ENCODE assay signal across 30 cellular contexts in the genomic region with DNA sequence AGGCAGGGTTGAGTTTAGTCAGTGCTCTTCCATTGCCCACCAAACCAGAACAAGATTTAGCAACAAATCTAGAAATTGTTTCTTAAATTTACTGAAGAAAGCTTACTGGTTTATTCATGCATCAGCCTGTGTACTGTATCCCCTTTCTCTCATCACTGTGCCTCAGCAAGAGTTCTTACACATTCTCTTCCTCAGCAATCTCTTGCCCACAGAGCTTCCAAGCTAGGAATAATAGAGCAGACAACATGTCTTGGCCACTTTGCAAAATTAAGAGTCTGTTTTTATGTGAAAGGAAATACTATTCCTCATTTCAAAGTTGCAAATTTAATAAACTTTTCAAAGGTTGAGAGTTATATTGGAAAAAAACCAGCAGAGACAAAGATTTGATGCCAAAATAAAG.
DNase-seq lines count a peak whose midpoint lies in the region; ATAC-seq and TF ChIP-seq lines count a peak whose summit lies in the region.
"Had no signal": no experiment of that assay in that cellular context is flagged by ENCODE, and none has a peak within 500 bp of the region (broad histone marks: within the 10 kb centered on the region; RNA-seq: fewer than 3 reads in every experiment).

No MANE protein-coding gene starts in this region.

- peaks cover 0 to 2% (median 0%) of the 10 kb centered on the region in 4 donors for H3K36me3 ChIP-seq in sigmoid colon
- no peaks in the 10 kb centered on the region for H3K36me3 ChIP-seq in upper lobe of left lung
- H3K36me3 ChIP-seq: esophagus squamous epithelium, MG63, neural progenitor cell, tibial nerve had no signal

- ATAC-seq in Right ventricle myocardium superior (ENCODE audit: poor library complexity): peak; percentile 27
- no peak for ATAC-seq in left cardiac atrium
- ATAC-seq in left lobe of liver: peak; percentile 38
- no peak for ATAC-seq in HG02840 (IDR thresholded peaks at IDR 0.05; ENCODE audit: low FRiP score, unreplicated experiment)
- ATAC-seq in upper lobe of left lung (ENCODE audit: low FRiP score in 2 of 2): no peak
- ATAC-seq: activated naive CD8-positive, alpha-beta T cell treated with anti-CD3 and anti-CD28 coated beads, Interleukin-2, amount 50 U/mL, for 24 hours; foreskin keratinocyte had no signal

- H3K4me1 ChIP-seq in sigmoid colon (peaks cover 0 to 28% (median 26%) of the 10 kb centered on the region in 4 donors), upper lobe of left lung (peaks cover 0 to 12% (median 6%) of the 10 kb centered on the region in 4 donors)
- H3K4me1 ChIP-seq: esophagus squamous epithelium, neural progenitor cell, parathyroid adenoma had no signal

- no peak overlapping the region for H3K4me3 Mint-ChIP-seq in glutamatergic neuron (ENCODE audit: unreplicated experiment)
- H3K4me3 Mint-ChIP-seq: activated naive CD8-positive, alpha-beta T cell treated with anti-CD3 and anti-CD28 coated beads, Interleukin-2, amount 50 U/mL, for 24 hours; CD4-positive, CD25-positive, alpha-beta regulatory T cell; dendritic cell treated with granulocyte-macrophage colony-stimulating factor and Interleukin-4, amounts not matched to agents 40 ng/mL and 50 ng/mL, for 4 days; endodermal cell; memory B cell; neural progenitor cell; stimulated activated naive CD8-positive, alpha-beta T cell treated with anti-CD3 and anti-CD28 coated beads, Interleukin-15, Interleukin-2, amounts not matched to agents 100 ng/mL and 50 ng/mL, for 24 hours had no signal

- TF ChIP-seq CTCF in sigmoid colon (IDR thresholded peaks at IDR 0.05) (no peak), upper lobe of left lung (IDR thresholded peaks at IDR 0.05) (no peak), glutamatergic neuron (IDR thresholded peaks at IDR 0.05; ENCODE audit: partially characterized antibody, unreplicated experiment) (no peak)

- no peaks in the 10 kb centered on the region for H3K27me3 Mint-ChIP-seq in glutamatergic neuron (ENCODE audit: unreplicated experiment)
- H3K27me3 Mint-ChIP-seq: CD4-positive, CD25-positive, alpha-beta regulatory T cell; dendritic cell treated with granulocyte-macrophage colony-stimulating factor and Interleukin-4, amounts not matched to agents 40 ng/mL and 50 ng/mL, for 4 days had no signal

- H3K9me3 ChIP-seq in sigmoid colon (peaks cover 0 to 3% (median 0%) of the 10 kb centered on the region in 4 donors), upper lobe of left lung (no peaks in the 10 kb centered on the region)
- H3K9me3 ChIP-seq: MG63, SK-N-SH had no signal

- no peaks in the 10 kb centered on the region for H3K4me1 Mint-ChIP-seq in glutamatergic neuron (ENCODE audit: low read depth, unreplicated experiment)
- H3K4me1 Mint-ChIP-seq: memory B cell, neural progenitor cell had no signal

- peaks cover 6% of the 10 kb centered on the region for H3K36me3 Mint-ChIP-seq in glutamatergic neuron (ENCODE audit: unreplicated experiment)
- H3K36me3 Mint-ChIP-seq: CD4-positive, CD25-positive, alpha-beta regulatory T cell; memory B cell; neural progenitor cell had no signal

- DNase-seq in Right ventricle myocardium superior (no peak), left cardiac atrium (no peak), left lobe of liver (ENCODE audit: low spot score) (no peak), sigmoid colon (no peak), upper lobe of left lung (no peak), glutamatergic neuron (no peak), AG20443 (ENCODE audit: low spot score) (no peak)
- DNase-seq: activated CD4-positive, CD25-positive, alpha-beta regulatory T cell; activated naive CD4-positive, alpha-beta T cell; activated naive CD8-positive, alpha-beta T cell treated with anti-CD3 and anti-CD28 coated beads, Interleukin-2, amount 50 U/mL, for 24 hours; CD4-positive, CD25-positive, alpha-beta regulatory T cell; endodermal cell; esophagus squamous epithelium; KG1; kidney glomerular epithelial cell; MG63; NCI-H1105; NCI-H187; NCI-H524 treated with DMSO at 0.1 percent for 48 hours; NK-92 treated with Interleukin-12 subunit alpha and Interleukin-12 subunit beta, amount 100 ng/mL, for 24 hours; SK-N-SH; stimulated activated CD4-positive, alpha-beta T cell treated with anti-CD3 and anti-CD28 coated beads, Interleukin-1b, Interleukin-23, amount 100 ng/mL, for 48 hours had no signal

- H3K9me3 Mint-ChIP-seq in glutamatergic neuron (ENCODE audit: unreplicated experiment): no peaks in the 10 kb centered on the region

- no peak overlapping the region for H3K27ac Mint-ChIP-seq in glutamatergic neuron (ENCODE audit: unreplicated experiment)
- H3K27ac Mint-ChIP-seq: activated naive CD8-positive, alpha-beta T cell treated with anti-CD3 and anti-CD28 coated beads, Interleukin-2, amount 50 U/mL, for 24 hours; CD4-positive, CD25-positive, alpha-beta regulatory T cell; dendritic cell treated with granulocyte-macrophage colony-stimulating factor and Interleukin-4, amounts not matched to agents 40 ng/mL and 50 ng/mL, for 4 days; endodermal cell; memory B cell; neural progenitor cell; stimulated activated naive CD8-positive, alpha-beta T cell treated with anti-CD3 and anti-CD28 coated beads, Interleukin-15, Interleukin-2, amounts not matched to agents 100 ng/mL and 50 ng/mL, for 24 hours had no signal

- H3K27ac ChIP-seq in sigmoid colon (peak overlapping the region; percentile 1 to 77 (median 74)), upper lobe of left lung (no peak overlapping the region)
- H3K27ac ChIP-seq: esophagus squamous epithelium, foreskin keratinocyte, neural progenitor cell, parathyroid adenoma had no signal

- H3K4me3 ChIP-seq in sigmoid colon (no peak overlapping the region), upper lobe of left lung (no peak overlapping the region)
- H3K4me3 ChIP-seq: esophagus squamous epithelium, MG63, neural progenitor cell, tibial nerve had no signal

- intact Hi-C loops in Right ventricle myocardium superior (cut with DNase I) (no loop called here), left cardiac atrium (cut with DNase I) (no loop called here), sigmoid colon (cut with DNase I) (loop anchor here (5.0 kb wide), 1 partner anchor 83 kb away; no protein-coding TSS in a partner anchor)

- H3K27me3 ChIP-seq in sigmoid colon (no peaks in the 10 kb centered on the region), upper lobe of left lung (no peaks in the 10 kb centered on the region)
- H3K27me3 ChIP-seq: esophagus squamous epithelium, foreskin keratinocyte, MG63, neural progenitor cell, tibial nerve had no signal

- TF ChIP-seq POLR2A in sigmoid colon (IDR thresholded peaks at IDR 0.05) (no peak), upper lobe of left lung (IDR thresholded peaks at IDR 0.05) (no peak)

- TF ChIP-seq EP300 in sigmoid colon (IDR thresholded peaks at IDR 0.05) (no peak), upper lobe of left lung (IDR thresholded peaks at IDR 0.05) (no peak)

Comparison
In these comparisons a context has a peak if more than half of its experiments do, and no peak if none do; other contexts are left out.
1. ATAC-seq: peak in Right ventricle myocardium superior (single experiment) and left lobe of liver (single experiment); none in left cardiac atrium (0 of 2), HG02840 (single experiment) and upper lobe of left lung (0 of 2).
2. H3K27ac ChIP-seq: peak in sigmoid colon (4 of 4); none in upper lobe of left lung (0 of 4).